In the genomic region with DNA sequence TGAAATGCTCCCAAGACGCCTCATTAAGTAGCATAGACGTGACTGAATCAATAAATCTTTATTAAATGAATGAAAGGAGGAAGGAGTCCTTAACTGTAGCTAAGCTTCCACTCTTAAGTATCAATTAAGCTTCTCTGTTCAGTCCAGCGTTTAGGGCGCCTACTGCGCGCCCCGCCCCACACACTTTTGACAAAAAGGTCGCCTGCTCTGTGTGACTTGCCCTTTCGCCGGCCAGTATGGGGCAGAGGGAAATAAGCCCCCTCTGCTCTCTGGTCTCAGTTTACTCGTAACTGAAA, we compare ENCODE assay signal across 1 cellular context.
TF ChIP-seq lines count a peak whose summit lies in the region.

No MANE protein-coding gene starts in this region.

TF ChIP-seq in GM23338, 12 proteins besides CTCF, POLR2A, EP300 and RAD21 (continued from another document):
- TF ChIP-seq, protein P1, sequence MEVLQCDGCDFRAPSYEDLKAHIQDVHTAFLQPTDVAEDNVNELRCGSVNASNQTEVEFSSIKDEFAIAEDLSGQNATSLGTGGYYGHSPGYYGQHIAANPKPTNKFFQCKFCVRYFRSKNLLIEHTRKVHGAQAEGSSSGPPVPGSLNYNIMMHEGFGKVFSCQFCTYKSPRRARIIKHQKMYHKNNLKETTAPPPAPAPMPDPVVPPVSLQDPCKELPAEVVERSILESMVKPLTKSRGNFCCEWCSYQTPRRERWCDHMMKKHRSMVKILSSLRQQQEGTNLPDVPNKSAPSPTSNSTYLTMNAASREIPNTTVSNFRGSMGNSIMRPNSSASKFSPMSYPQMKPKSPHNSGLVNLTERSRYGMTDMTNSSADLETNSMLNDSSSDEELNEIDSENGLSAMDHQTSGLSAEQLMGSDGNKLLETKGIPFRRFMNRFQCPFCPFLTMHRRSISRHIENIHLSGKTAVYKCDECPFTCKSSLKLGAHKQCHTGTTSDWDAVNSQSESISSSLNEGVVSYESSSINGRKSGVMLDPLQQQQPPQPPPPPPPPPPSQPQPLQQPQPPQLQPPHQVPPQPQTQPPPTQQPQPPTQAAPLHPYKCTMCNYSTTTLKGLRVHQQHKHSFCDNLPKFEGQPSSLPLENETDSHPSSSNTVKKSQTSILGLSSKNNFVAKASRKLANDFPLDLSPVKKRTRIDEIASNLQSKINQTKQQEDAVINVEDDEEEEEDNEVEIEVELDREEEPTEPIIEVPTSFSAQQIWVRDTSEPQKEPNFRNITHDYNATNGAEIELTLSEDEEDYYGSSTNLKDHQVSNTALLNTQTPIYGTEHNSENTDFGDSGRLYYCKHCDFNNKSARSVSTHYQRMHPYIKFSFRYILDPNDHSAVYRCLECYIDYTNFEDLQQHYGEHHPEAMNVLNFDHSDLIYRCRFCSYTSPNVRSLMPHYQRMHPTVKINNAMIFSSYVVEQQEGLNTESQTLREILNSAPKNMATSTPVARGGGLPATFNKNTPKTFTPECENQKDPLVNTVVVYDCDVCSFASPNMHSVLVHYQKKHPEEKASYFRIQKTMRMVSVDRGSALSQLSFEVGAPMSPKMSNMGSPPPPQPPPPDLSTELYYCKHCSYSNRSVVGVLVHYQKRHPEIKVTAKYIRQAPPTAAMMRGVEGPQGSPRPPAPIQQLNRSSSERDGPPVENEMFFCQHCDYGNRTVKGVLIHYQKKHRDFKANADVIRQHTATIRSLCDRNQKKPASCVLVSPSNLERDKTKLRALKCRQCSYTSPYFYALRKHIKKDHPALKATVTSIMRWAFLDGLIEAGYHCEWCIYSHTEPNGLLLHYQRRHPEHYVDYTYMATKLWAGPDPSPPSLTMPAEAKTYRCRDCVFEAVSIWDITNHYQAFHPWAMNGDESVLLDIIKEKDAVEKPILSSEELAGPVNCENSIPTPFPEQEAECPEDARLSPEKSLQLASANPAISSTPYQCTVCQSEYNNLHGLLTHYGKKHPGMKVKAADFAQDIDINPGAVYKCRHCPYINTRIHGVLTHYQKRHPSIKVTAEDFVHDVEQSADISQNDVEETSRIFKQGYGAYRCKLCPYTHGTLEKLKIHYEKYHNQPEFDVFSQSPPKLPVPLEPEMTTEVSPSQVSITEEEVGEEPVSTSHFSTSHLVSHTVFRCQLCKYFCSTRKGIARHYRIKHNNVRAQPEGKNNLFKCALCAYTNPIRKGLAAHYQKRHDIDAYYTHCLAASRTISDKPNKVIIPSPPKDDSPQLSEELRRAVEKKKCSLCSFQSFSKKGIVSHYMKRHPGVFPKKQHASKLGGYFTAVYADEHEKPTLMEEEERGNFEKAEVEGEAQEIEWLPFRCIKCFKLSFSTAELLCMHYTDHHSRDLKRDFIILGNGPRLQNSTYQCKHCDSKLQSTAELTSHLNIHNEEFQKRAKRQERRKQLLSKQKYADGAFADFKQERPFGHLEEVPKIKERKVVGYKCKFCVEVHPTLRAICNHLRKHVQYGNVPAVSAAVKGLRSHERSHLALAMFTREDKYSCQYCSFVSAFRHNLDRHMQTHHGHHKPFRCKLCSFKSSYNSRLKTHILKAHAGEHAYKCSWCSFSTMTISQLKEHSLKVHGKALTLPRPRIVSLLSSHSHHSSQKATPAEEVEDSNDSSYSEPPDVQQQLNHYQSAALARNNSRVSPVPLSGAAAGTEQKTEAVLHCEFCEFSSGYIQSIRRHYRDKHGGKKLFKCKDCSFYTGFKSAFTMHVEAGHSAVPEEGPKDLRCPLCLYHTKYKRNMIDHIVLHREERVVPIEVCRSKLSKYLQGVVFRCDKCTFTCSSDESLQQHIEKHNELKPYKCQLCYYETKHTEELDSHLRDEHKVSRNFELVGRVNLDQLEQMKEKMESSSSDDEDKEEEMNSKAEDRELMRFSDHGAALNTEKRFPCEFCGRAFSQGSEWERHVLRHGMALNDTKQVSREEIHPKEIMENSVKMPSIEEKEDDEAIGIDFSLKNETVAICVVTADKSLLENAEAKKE (CRISPR knock-in tag; IDR thresholded peaks at IDR 0.05), result no peak
- no peak for TF ChIP-seq CREB1 (CRISPR knock-in tag; IDR thresholded peaks at IDR 0.05; ENCODE audit: low read depth)
- TF ChIP-seq ZNF331 (CRISPR knock-in tag; IDR thresholded peaks at IDR 0.05; ENCODE audit: low read depth), result no peak
- TF ChIP-seq ZNF114 (CRISPR knock-in tag; IDR thresholded peaks at IDR 0.05), result no peak
- no peak for TF ChIP-seq STAT1 (IDR thresholded peaks at IDR 0.05; ENCODE audit: unreplicated experiment)
- TF ChIP-seq JUNB (IDR thresholded peaks at IDR 0.05; ENCODE audit: unreplicated experiment), result no peak
- TF ChIP-seq NANOG (IDR thresholded peaks at IDR 0.05; ENCODE audit: borderline replicate concordance), result no peak
- TF ChIP-seq, protein P2, sequence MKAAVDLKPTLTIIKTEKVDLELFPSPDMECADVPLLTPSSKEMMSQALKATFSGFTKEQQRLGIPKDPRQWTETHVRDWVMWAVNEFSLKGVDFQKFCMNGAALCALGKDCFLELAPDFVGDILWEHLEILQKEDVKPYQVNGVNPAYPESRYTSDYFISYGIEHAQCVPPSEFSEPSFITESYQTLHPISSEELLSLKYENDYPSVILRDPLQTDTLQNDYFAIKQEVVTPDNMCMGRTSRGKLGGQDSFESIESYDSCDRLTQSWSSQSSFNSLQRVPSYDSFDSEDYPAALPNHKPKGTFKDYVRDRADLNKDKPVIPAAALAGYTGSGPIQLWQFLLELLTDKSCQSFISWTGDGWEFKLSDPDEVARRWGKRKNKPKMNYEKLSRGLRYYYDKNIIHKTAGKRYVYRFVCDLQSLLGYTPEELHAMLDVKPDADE (IDR thresholded peaks at IDR 0.05), result no peak
